Comparison of ENCODE assay signal across 27 cellular contexts in genomic region chr2:151672277-151672676, GRCh38.
"Had no signal": no experiment of that assay in that cellular context is flagged by ENCODE, and none has a peak within 500 bp of the region (broad histone marks: within the 10 kb centered on the region; RNA-seq: fewer than 3 reads in every experiment).

No MANE protein-coding gene starts in this region.

- H3K27me3 Mint-ChIP-seq: progenitor cell of endocrine pancreas had no signal

- H3K4me1 ChIP-seq: gastroesophageal sphincter, left lung, sigmoid colon, stomach, thyroid gland, vagina had no signal

- H3K36me3 Mint-ChIP-seq: naive thymus-derived CD8-positive, alpha-beta T cell; stimulated activated effector memory CD8-positive, alpha-beta T cell treated with anti-CD3 and anti-CD28 coated beads, Interleukin-12 subunit alpha, Interleukin-12 subunit beta, amount 100 ng/mL, for 72 hours had no signal

- H3K4me3 Mint-ChIP-seq: naive thymus-derived CD8-positive, alpha-beta T cell; nephron progenitor cell; stimulated activated effector memory CD8-positive, alpha-beta T cell treated with anti-CD3 and anti-CD28 coated beads, Interleukin-12 subunit alpha, Interleukin-12 subunit beta, amount 100 ng/mL, for 72 hours had no signal

- H3K9ac ChIP-seq: parathyroid adenoma had no signal

- H3K36me3 ChIP-seq: gastroesophageal sphincter, heart left ventricle, left lung, sigmoid colon, stomach, thyroid gland, vagina had no signal

- H2AFZ ChIP-seq: hepatocyte, parathyroid adenoma had no signal

- H3K79me2 ChIP-seq: hepatocyte, parathyroid adenoma had no signal

- H3K27me3 ChIP-seq: dorsolateral prefrontal cortex, gastroesophageal sphincter, heart left ventricle, hepatocyte, left lung, right atrium auricular region, sigmoid colon, stomach, thyroid gland, vagina had no signal

- H3K27ac Mint-ChIP-seq: nephron progenitor cell; progenitor cell of endocrine pancreas; stimulated activated effector memory CD8-positive, alpha-beta T cell treated with anti-CD3 and anti-CD28 coated beads, Interleukin-12 subunit alpha, Interleukin-12 subunit beta, amount 100 ng/mL, for 72 hours had no signal

- FAIRE-seq: colon, islet of Langerhans had no signal

- DNase-seq: dorsolateral prefrontal cortex; effector CD4-positive, alpha-beta T cell; foreskin fibroblast; heart left ventricle; left cardiac atrium; left lung; naive thymus-derived CD8-positive, alpha-beta T cell; nephron progenitor cell; occipital lobe; sigmoid colon; stimulated activated CD4-positive, alpha-beta T cell treated with anti-CD3 and anti-CD28 coated beads, Interleukin-2, amount 100 ng/mL, for 24 hours; stimulated activated CD4-positive, alpha-beta T cell treated with anti-CD3 and anti-CD28 coated beads, Interleukin-4, amount 100 ng/mL, for 24 hours; stimulated activated naive CD4-positive, alpha-beta T cell treated with Interleukin-2 at 50 U/mL for 16 hours; stomach; thyroid gland; trophoblast cell had no signal

- H3K4me3 ChIP-seq: dorsolateral prefrontal cortex, gastroesophageal sphincter, heart left ventricle, hepatocyte, left lung, right atrium auricular region, sigmoid colon, stomach, thyroid gland, vagina had no signal

- H3K4me2 ChIP-seq: hepatocyte had no signal

- ATAC-seq: esophagus mucosa; gastroesophageal sphincter; heart left ventricle; left cardiac atrium; left lung; naive thymus-derived CD8-positive, alpha-beta T cell; stimulated activated effector memory CD8-positive, alpha-beta T cell treated with anti-CD3 and anti-CD28 coated beads, Interleukin-12 subunit alpha, Interleukin-12 subunit beta, amount 100 ng/mL, for 72 hours had no signal

- H3K27ac ChIP-seq: epithelial cell of prostate, gastroesophageal sphincter, heart left ventricle, hepatocyte, left lung, parathyroid adenoma, right atrium auricular region, sigmoid colon, stomach, thyroid gland, vagina had no signal

- H3K9me3 Mint-ChIP-seq: naive thymus-derived CD8-positive, alpha-beta T cell; nephron progenitor cell; stimulated activated effector memory CD8-positive, alpha-beta T cell treated with anti-CD3 and anti-CD28 coated beads, Interleukin-12 subunit alpha, Interleukin-12 subunit beta, amount 100 ng/mL, for 72 hours had no signal

- H3K9me3 ChIP-seq: gastroesophageal sphincter, heart left ventricle, left lung, right atrium auricular region, sigmoid colon, stomach, thyroid gland, vagina had no signal
